Comparison of ENCODE assay signal across 7 cellular contexts in genomic region chr10:99328579-99329237, GRCh38. TPM values are rescaled to one million over a fixed set of nuclear protein-coding genes. Genes with fewer than 3 reads are reported as not detected.
DNase-seq lines count a peak whose midpoint lies in the region; ATAC-seq and TF ChIP-seq lines count a peak whose summit lies in the region.

No MANE protein-coding gene starts in this region.

- 41 to 47% methylated on average over 16 of the region's 16 CpGs for WGBS in sigmoid colon, 2 donors

- TF ChIP-seq POLR2A in sigmoid colon (IDR thresholded peaks at IDR 0.05): no peak

- TF ChIP-seq EP300 in sigmoid colon (IDR thresholded peaks at IDR 0.05): no peak

- H3K9me2 ChIP-seq in OCI-LY7 (ENCODE audit: insufficient read depth, low read length): no peaks in the 10 kb centered on the region

- H2AFZ ChIP-seq in OCI-LY7 (ENCODE audit: low read length): no peak overlapping the region

- H3K4me1 ChIP-seq in Panc1 (ENCODE audit: control insufficient read depth, insufficient read depth, low read length) (peaks cover 12% of the 10 kb centered on the region), sigmoid colon (peaks cover 0 to 20% (median 19%) of the 10 kb centered on the region in 4 donors), OCI-LY7 (ENCODE audit: insufficient read depth, low read length, poor library complexity, severe bottlenecking) (no peaks in the 10 kb centered on the region)

- CTCF ChIA-PET in Panc1 (lab: Charles Lee) (interaction anchor here (1.1 kb wide), 1 partner anchor 41 kb away, joined by 3 read pairs; no protein-coding TSS in a partner anchor), OCI-LY7 (lab: Charles Lee; ENCODE audit: unreplicated experiment) (no interaction called here)

- POLR2A ChIA-PET in Panc1 (lab: Charles Lee): interaction anchor here (0.8 kb wide), 1 partner anchor 913 kb away, joined by 3 read pairs; no protein-coding TSS in a partner anchor
- POLR2A ChIA-PET in OCI-LY7 (lab: Charles Lee): no interaction called here

- no TSS peak for BruUV-seq in Panc1 (replicated peaks; lab: Mats Ljungman, UMichigan)
- no TSS peak for BruUV-seq in OCI-LY7 (replicated peaks; lab: Mats Ljungman, UMichigan)

- H3K27me3 ChIP-seq in Panc1 (ENCODE audit: control insufficient read depth, insufficient read depth, low read length) (no peaks in the 10 kb centered on the region), sigmoid colon (peaks cover 0 to 23% (median 20%) of the 10 kb centered on the region in 3 donors)

- peak; percentile 22 for DNase-seq in GM03348 (ENCODE audit: low spot score)
- DNase-seq in Panc1 (ENCODE audit: low read depth, low spot score): no peak
- DNase-seq in fibroblast of villous mesenchyme (ENCODE audit: low read depth): peak; percentile 20
- DNase-seq in sigmoid colon: peak; percentile 67
- no peak for DNase-seq in germinal center (ENCODE audit: low spot score)
- DNase-seq in OCI-LY7 (ENCODE audit: low spot score): no peak
- no peak for DNase-seq in T1000 (lab: John Stamatoyannopoulos, UW)

- intact Hi-C loops in Panc1 (cut with micrococcal nuclease; ENCODE audit: unreplicated experiment): no loop called here
- intact Hi-C loops in sigmoid colon (cut with DNase I): no loop called here
- intact Hi-C loops in OCI-LY7 (cut with micrococcal nuclease; ENCODE audit: unreplicated experiment): no loop called here

- no peaks in the 10 kb centered on the region for H3K79me2 ChIP-seq in OCI-LY7 (ENCODE audit: insufficient read depth, low read depth, low read length)

- TF ChIP-seq CTCF in Panc1 (IDR thresholded peaks at IDR 0.05) (peak; percentile 28; the same call in 1 of the 2 replicates), fibroblast of villous mesenchyme (IDR thresholded peaks at IDR 0.05; ENCODE audit: insufficient read depth, low read depth, low read length) (no peak), sigmoid colon (IDR thresholded peaks at IDR 0.05) (no peak), OCI-LY7 (conservative IDR thresholded peaks at IDR 0.05; ENCODE audit: low read length) (no peak)

- H3K27ac ChIP-seq in Panc1 (ENCODE audit: low read length) (peak overlapping the region; percentile 70), sigmoid colon (peak overlapping the region in 1 of 4 donors; percentile 59), OCI-LY7 (ENCODE audit: low read depth, low read length, poor library complexity, severe bottlenecking) (no peak overlapping the region)

- H3K9me3 ChIP-seq in Panc1 (ENCODE audit: control insufficient read depth, insufficient read depth, low read depth, low read length) (no peaks in the 10 kb centered on the region), sigmoid colon (no peaks in the 10 kb centered on the region), OCI-LY7 (ENCODE audit: low read length) (no peaks in the 10 kb centered on the region)

- no peak overlapping the region for H3K4me2 ChIP-seq in OCI-LY7 (ENCODE audit: low read length)

- H4K20me1 ChIP-seq in OCI-LY7 (ENCODE audit: insufficient read depth, low read length): no peaks in the 10 kb centered on the region

- peak overlapping the region; percentile 55 to 81 for H3K4me3 ChIP-seq in Panc1 (ENCODE audit: low read depth in 2 of 2, low read length in 2 of 2)
- H3K4me3 ChIP-seq in fibroblast of villous mesenchyme (ENCODE audit: low read depth, low read length): peak overlapping the region; percentile 44
- peak overlapping the region; percentile 42 to 77 (median 56) for H3K4me3 ChIP-seq in sigmoid colon
- no peak overlapping the region for H3K4me3 ChIP-seq in OCI-LY7 (ENCODE audit: low read depth, low read length, poor library complexity, severe bottlenecking)

- H3K36me3 ChIP-seq in Panc1 (ENCODE audit: control insufficient read depth, insufficient read depth, low read length): no peaks in the 10 kb centered on the region
- no peaks in the 10 kb centered on the region for H3K36me3 ChIP-seq in sigmoid colon
- H3K36me3 ChIP-seq in OCI-LY7 (ENCODE audit: insufficient read depth, low read length): no peaks in the 10 kb centered on the region

- in situ Hi-C loops in Panc1 (cut with HindIII; ENCODE audit: low pct_unique_long_range_greater_than_20kb, low sequenced_read_pairs): no loop called here

- peak; percentile 55 for ATAC-seq in Panc1

RNA-seq across cellular contexts. Expression of gene CNNM1, which starts 0.4 kb away (rescaled TPM):
- total RNA-seq in Panc1 (2021; ENCODE audit: unreplicated experiment) (16.6 TPM), fibroblast of villous mesenchyme (3.5 and 5.8 TPM in 2 replicates), sigmoid colon (1 to 10 TPM; 1.1 to 2.2 (median 1.2) TPM), OCI-LY7 (2022) (not detected in 2 replicates)
- 12.7 TPM for polyA plus RNA-seq in Panc1 (2012; ENCODE audit: insufficient read length)
- polyA plus RNA-seq in sigmoid colon: under 1 TPM in 1 of 3 donors, not detected in 2; 0.23 TPM
- not detected in 2 replicates for total RNA-seq in OCI-LY7 (2014; rRNA removed; shearing (Covaris generic))

Comparison
In these comparisons a context has a peak if more than half of its experiments do, and no peak if none do; other contexts are left out.
1. DNase-seq: peak in GM03348 (single experiment), fibroblast of villous mesenchyme (single experiment) and sigmoid colon (single experiment); none in Panc1 (single experiment), germinal center (single experiment), OCI-LY7 (single experiment) and T1000 (single experiment).